8 cellular contexts compared by ENCODE assay signal in the genomic region with DNA sequence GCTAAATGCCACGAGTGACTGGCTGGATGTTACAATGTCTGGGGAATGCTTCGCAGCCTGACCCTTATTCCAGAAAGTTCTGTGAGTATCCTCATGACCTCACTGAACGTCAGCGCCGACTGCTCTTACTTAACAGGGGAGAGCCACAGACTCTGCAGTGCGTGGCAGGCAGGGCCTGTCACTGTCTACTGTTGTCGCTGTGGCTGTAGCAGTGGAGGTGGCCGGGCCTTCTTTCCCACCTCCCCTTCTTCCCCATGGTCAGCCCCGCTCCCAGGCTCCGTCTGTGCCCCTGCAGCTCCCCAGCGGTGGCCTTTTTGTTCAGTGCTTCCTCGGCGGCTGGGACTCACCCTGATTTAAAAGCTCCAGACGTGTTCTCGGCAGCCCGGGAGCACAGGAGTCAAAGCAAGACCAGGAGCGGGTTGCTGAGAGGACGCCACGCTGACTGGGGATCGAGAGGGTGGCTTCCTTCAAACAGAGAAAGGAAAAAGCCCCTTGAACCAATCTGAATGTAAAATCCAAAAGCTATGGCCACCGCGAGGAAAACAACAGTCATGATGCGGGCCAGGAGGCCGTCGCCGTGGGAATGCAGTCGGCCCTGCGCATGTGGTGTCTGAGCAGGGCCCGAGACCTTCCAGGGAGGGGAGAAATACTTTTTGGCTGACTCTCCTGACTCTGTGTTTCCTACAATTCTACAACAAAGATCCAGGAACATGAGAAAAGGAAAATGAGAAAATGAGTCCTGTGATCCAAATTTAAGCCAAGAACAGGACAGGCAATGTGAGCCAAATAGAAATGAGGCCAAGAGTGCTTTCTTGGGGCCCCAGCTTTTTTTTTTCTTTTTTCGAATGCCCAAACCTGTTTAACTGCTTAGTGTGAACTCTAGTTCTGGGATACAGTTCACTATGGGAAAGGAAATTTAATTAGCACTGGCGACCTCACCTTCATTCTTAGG. TPM values are rescaled to one million over a fixed set of nuclear protein-coding genes. Genes with fewer than 3 reads are reported as not detected.
A peak's percentile ranks its signal among the peaks of the same experiment; 100 is the strongest.
DNase-seq lines count a peak whose midpoint lies in the region; ATAC-seq and TF ChIP-seq lines count a peak whose summit lies in the region.

No MANE protein-coding gene starts in this region.

- H3K4me1 Mint-ChIP-seq in brain = peaks cover 99% of the 10 kb centered on the region

- ATAC-seq in GM21367 (IDR thresholded peaks at IDR 0.05; ENCODE audit: unreplicated experiment) (no peak), HG03097 (IDR thresholded peaks at IDR 0.05; ENCODE audit: low FRiP score, unreplicated experiment) (no peak)

- DNase-seq in GM04503 (ENCODE audit: low read depth) (peak; percentile 75), inferior parietal cortex (ENCODE audit: extremely low spot score) (peak; percentile 73), skeletal muscle cell (ENCODE audit: low read depth) (peak; percentile 80), HEK293T (ENCODE audit: extremely low spot score) (no peak), DMS 273 (lab: John Stamatoyannopoulos, UW; ENCODE audit: unreplicated experiment) (no peak)

- CTCF ChIA-PET in HEK293T (lab: Yijun Ruan, JAX) = interaction anchor here (0.6 to 1.2 kb wide), 2 partner anchors 13 to 197 kb away, joined by 3 read pairs; no protein-coding TSS in a partner anchor

- H3K27me3 Mint-ChIP-seq in brain = peaks cover 4% of the 10 kb centered on the region

- peak overlapping the region; percentile 52 to 100 (median 99) for H3K27ac Mint-ChIP-seq in brain

- H3K4me3 Mint-ChIP-seq in brain = peak overlapping the region; percentile 34 to 75 (median 46)

- peaks cover 0 to 11% (median under 1%) of the 10 kb centered on the region in 5 experiments for H3K9me3 Mint-ChIP-seq in brain

- TF ChIP-seq CTCF in brain (conservative IDR thresholded peaks at IDR 0.05) = no peak

- POLR2A ChIA-PET in HEK293T (lab: Yijun Ruan, JAX) = interaction anchor here (1.0 to 7.4 kb wide), 3 partner anchors 21 to 79 kb away, joined by 3 to 41 read pairs (median 6); partner anchors contain the start of gene IRF2BP2

- no peaks in the 10 kb centered on the region for H3K36me3 Mint-ChIP-seq in brain

- peak overlapping the region; percentile 12 for H3K4me3 ChIP-seq in skeletal muscle cell (ENCODE audit: low read depth, low read length)

TF ChIP-seq in HEK293T, 16 proteins besides CTCF, POLR2A, EP300 and RAD21:
- TF ChIP-seq CTBP1 (IDR thresholded peaks at IDR 0.05; ENCODE audit: borderline replicate concordance) (no peak), FOXK2 (IDR thresholded peaks at IDR 0.05) (no peak), FOXM1 (IDR thresholded peaks at IDR 0.05; ENCODE audit: borderline replicate concordance) (no peak), L3MBTL2 (conservative IDR thresholded peaks at IDR 0.05) (no peak), SP1 (IDR thresholded peaks at IDR 0.05) (no peak), ARNT (IDR thresholded peaks at IDR 0.05) (no peak), LEF1 (IDR thresholded peaks at IDR 0.05; ENCODE audit: borderline replicate concordance) (no peak)
TF ChIP-seq in HEK293T: peak in this region for 0.

RNA-seq across cellular contexts. Expression of gene TARBP1, which starts 52.5 kb away (rescaled TPM):
- 5.4 TPM for polyA plus RNA-seq in brain (ENCODE audit: insufficient read depth, low read depth, low replicate concordance)

Comparison
In these comparisons a context has a peak if more than half of its experiments do, and no peak if none do; other contexts are left out.
1. DNase-seq: peak in GM04503 (single experiment), inferior parietal cortex (single experiment) and skeletal muscle cell (single experiment); none in HEK293T (single experiment) and DMS 273 (single experiment).